14 cellular contexts compared by ENCODE assay signal in the genomic region with DNA sequence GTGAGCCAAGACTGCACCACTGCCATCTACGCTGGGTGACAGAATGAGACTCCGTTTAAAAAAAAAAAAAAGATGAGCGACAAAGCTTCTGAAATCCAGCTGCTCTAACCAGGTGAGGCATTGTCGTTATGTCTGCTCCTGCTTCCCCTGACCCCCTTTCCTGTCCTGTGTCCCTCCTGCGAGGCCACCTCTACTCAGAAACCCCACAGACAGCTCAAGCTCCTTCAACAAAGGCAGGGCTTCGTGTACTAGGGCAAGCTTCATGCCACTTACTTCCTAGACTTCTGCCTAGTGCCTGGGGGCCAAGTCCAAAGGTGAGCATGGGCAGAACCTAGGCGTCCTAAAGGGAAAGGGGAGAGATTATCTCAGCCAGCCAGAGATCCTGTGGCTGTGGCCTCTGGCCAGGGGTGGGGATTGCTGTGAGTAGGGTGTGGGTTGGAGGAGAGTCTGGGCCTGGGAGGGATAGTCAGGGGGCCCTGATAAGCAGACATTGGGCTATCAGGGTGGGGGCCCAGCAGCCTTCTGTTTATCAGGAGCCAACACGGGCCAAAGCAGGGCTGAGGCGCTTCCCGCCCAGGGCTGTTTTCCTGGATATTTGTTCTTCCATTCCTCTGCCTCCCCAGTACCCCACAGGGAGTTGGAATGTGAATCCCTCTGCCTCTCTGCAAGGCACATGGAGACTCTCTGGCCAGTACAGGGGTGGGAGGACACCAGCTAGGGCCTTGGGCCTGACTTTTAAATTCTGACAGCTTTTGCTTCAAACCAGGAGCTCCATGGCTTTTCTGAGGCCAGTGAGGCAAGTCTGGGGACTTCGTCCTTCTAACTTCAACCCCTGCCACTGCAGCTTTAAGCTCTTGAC. TPM values are rescaled to one million over a fixed set of nuclear protein-coding genes. Genes with fewer than 3 reads are reported as not detected.
A peak's percentile ranks its signal among the peaks of the same experiment; 100 is the strongest.
DNase-seq lines count a peak whose midpoint lies in the region; ATAC-seq and TF ChIP-seq lines count a peak whose summit lies in the region.
"Had no signal": no experiment of that assay in that cellular context is flagged by ENCODE, and none has a peak within 500 bp of the region (broad histone marks: within the 10 kb centered on the region; RNA-seq: fewer than 3 reads in every experiment).

No MANE protein-coding gene starts in this region.

- no peaks in the 10 kb centered on the region for H3K27me3 Mint-ChIP-seq in activated B cell treated with CpG ODN at 0.5 μM for 24 hours
- H3K27me3 Mint-ChIP-seq in activated naive CD8-positive, alpha-beta T cell treated with anti-CD3 and anti-CD28 coated beads for 36 hours = no peaks in the 10 kb centered on the region

- CTCF ChIA-PET in activated B cell treated with CpG ODN at 0.5 μM for 24 hours (lab: Charles Lee) = interaction anchor here (0.9 to 1.8 kb wide), 4 partner anchors 33 to 138 kb away, joined by 3 to 5 read pairs (median 4); partner anchors contain the start of genes DHRS13, FLOT2 and TLCD1

- H3K27ac ChIP-seq in heart right ventricle = no peak overlapping the region
- no peak overlapping the region for H3K27ac ChIP-seq in left ventricle myocardium inferior (replicated peaks)
- H3K27ac ChIP-seq in right lobe of liver = no peak overlapping the region
- no peak overlapping the region for H3K27ac ChIP-seq in aorta (ENCODE audit: low read depth in 1 of 2, low read length in 2 of 2)
- H3K27ac ChIP-seq: breast epithelium, neutrophil, testis had no signal

- intact Hi-C loops in heart right ventricle (cut with DNase I) (loop anchor here in 1 of 10 donors (10.0 kb wide), 1 partner anchor 100 kb away; no protein-coding TSS in a partner anchor), left ventricle myocardium inferior (cut with micrococcal nuclease) (no loop called here), activated B cell treated with CpG ODN at 0.5 μM for 24 hours (cut with micrococcal nuclease) (no loop called here), right lobe of liver (cut with DNase I) (no loop called here), aorta (cut with DNase I) (no loop called here)

- H3K9me3 Mint-ChIP-seq in activated B cell treated with CpG ODN at 0.5 μM for 24 hours = no peaks in the 10 kb centered on the region
- no peaks in the 10 kb centered on the region for H3K9me3 Mint-ChIP-seq in activated naive CD8-positive, alpha-beta T cell treated with anti-CD3 and anti-CD28 coated beads for 36 hours

- 72 to 76% methylated on average over 11 of the region's 11 CpGs for WGBS in heart right ventricle, 2 donors
- 71% methylated on average over 6 of the region's 11 CpGs for WGBS in right lobe of liver (ENCODE audit: insufficient coverage, low coverage, low lambda C conversion rate, missing lambda C conversion rate)
- 84% methylated on average over 11 of the region's 11 CpGs for WGBS in aorta, 2 donors

- H3K36me3 ChIP-seq in heart right ventricle (peaks cover 0 to 22% (median 6%) of the 10 kb centered on the region in 9 donors), left ventricle myocardium inferior (peaks cover 9% of the 10 kb centered on the region), right lobe of liver (peaks cover 0 to 7% (median 0%) of the 10 kb centered on the region in 4 donors), aorta (ENCODE audit: control insufficient read depth in 1 of 2, insufficient read depth in 2 of 2, low read length in 1 of 2) (peaks cover 0 to 2% of the 10 kb centered on the region in 2 donors)

- H3K4me1 ChIP-seq in heart right ventricle (no peaks in the 10 kb centered on the region), left ventricle myocardium inferior (no peaks in the 10 kb centered on the region), right lobe of liver (no peaks in the 10 kb centered on the region), aorta (ENCODE audit: control insufficient read depth in 1 of 2, insufficient read depth in 2 of 2, low read length in 2 of 2) (no peaks in the 10 kb centered on the region)
- H3K4me1 ChIP-seq: breast epithelium, testis had no signal

- H3K4me1 Mint-ChIP-seq in activated B cell treated with CpG ODN at 0.5 μM for 24 hours = peaks cover 14% of the 10 kb centered on the region
- no peaks in the 10 kb centered on the region for H3K4me1 Mint-ChIP-seq in activated naive CD8-positive, alpha-beta T cell treated with anti-CD3 and anti-CD28 coated beads for 36 hours

- H3K4me3 ChIP-seq in heart right ventricle (no peak overlapping the region), left ventricle myocardium inferior (no peak overlapping the region), right lobe of liver (no peak overlapping the region), aorta (ENCODE audit: low read length in 2 of 2) (no peak overlapping the region)
- H3K4me3 ChIP-seq: breast epithelium, testis had no signal

- H3K4me3 Mint-ChIP-seq in activated B cell treated with CpG ODN at 0.5 μM for 24 hours = no peak overlapping the region
- no peak overlapping the region for H3K4me3 Mint-ChIP-seq in activated naive CD8-positive, alpha-beta T cell treated with anti-CD3 and anti-CD28 coated beads for 36 hours

- peaks cover 11% of the 10 kb centered on the region for H3K36me3 Mint-ChIP-seq in activated B cell treated with CpG ODN at 0.5 μM for 24 hours (ENCODE audit: low read depth)
- H3K36me3 Mint-ChIP-seq in activated naive CD8-positive, alpha-beta T cell treated with anti-CD3 and anti-CD28 coated beads for 36 hours = peaks cover 4% of the 10 kb centered on the region

- DNase-seq in heart right ventricle = no peak
- DNase-seq in left ventricle myocardium inferior = no peak
- DNase-seq in activated B cell treated with CpG ODN at 0.5 μM for 24 hours = no peak
- DNase-seq in right lobe of liver = peak in 1 of 3 donors; percentile 40
- DNase-seq in aorta = no peak
- DNase-seq in Ammon's horn (ENCODE audit: low spot score) = no peak
- no peak for DNase-seq in dermis blood vessel endothelial cell
- no peak for DNase-seq in activated naive CD8-positive, alpha-beta T cell treated with anti-CD3 and anti-CD28 coated beads for 36 hours
- DNase-seq: activated CD8-positive, alpha-beta memory T cell treated with anti-CD3 and anti-CD28 coated beads for 24 hours; NCI-H1436 treated with DMSO at 0.1 percent for 48 hours; stimulated activated CD4-positive, alpha-beta T cell treated with anti-CD3 and anti-CD28 coated beads, Interleukin-12 subunit alpha, Interleukin-12 subunit beta, amount 100 ng/mL, for 4 hours; testis had no signal

- no peak for TF ChIP-seq POLR2A in right lobe of liver (IDR thresholded peaks at IDR 0.05)

- H3K27ac Mint-ChIP-seq in activated B cell treated with CpG ODN at 0.5 μM for 24 hours = peak overlapping the region; percentile 76
- no peak overlapping the region for H3K27ac Mint-ChIP-seq in activated naive CD8-positive, alpha-beta T cell treated with anti-CD3 and anti-CD28 coated beads for 36 hours

- POLR2A ChIA-PET in activated B cell treated with CpG ODN at 0.5 μM for 24 hours (lab: Charles Lee) = interaction anchor here (0.6 to 1.9 kb wide), 11 partner anchors 10 to 1274 kb away, joined by 3 to 13 read pairs (median 4); partner anchors contain the start of genes ERAL1, FAM222B, FLOT2 and PHF12

- H3K27me3 ChIP-seq in heart right ventricle (no peaks in the 10 kb centered on the region), left ventricle myocardium inferior (ENCODE audit: low read depth) (no peaks in the 10 kb centered on the region), right lobe of liver (no peaks in the 10 kb centered on the region), aorta (ENCODE audit: control insufficient read depth in 1 of 2, insufficient read depth in 2 of 2, low read length in 1 of 2) (no peaks in the 10 kb centered on the region)
- H3K27me3 ChIP-seq: breast epithelium, neutrophil, testis had no signal

- no peak for TF ChIP-seq CTCF in heart right ventricle (IDR thresholded peaks at IDR 0.05)
- TF ChIP-seq CTCF in left ventricle myocardium inferior (IDR thresholded peaks at IDR 0.05; ENCODE audit: borderline replicate concordance) = no peak
- no peak for TF ChIP-seq CTCF in activated B cell treated with CpG ODN at 0.5 μM for 24 hours (IDR thresholded peaks at IDR 0.05)
- TF ChIP-seq CTCF in right lobe of liver (IDR thresholded peaks at IDR 0.05) = no peak

- ATAC-seq in heart right ventricle = peak in 5 of 8 donors; percentile 20 to 54 (median 46)
- peak; percentile 30 for ATAC-seq in activated B cell treated with CpG ODN at 0.5 μM for 24 hours (ENCODE audit: low read depth)
- ATAC-seq in right lobe of liver = peak; percentile 27 to 55 (median 40)
- peak; percentile 50 for ATAC-seq in aorta (ENCODE audit: low FRiP score)

- H3K9me3 ChIP-seq in heart right ventricle = no peaks in the 10 kb centered on the region
- H3K9me3 ChIP-seq in left ventricle myocardium inferior (replicated peaks) = no peaks in the 10 kb centered on the region
- H3K9me3 ChIP-seq in right lobe of liver = no peaks in the 10 kb centered on the region
- H3K9me3 ChIP-seq in aorta (ENCODE audit: control insufficient read depth, low read length) = no peaks in the 10 kb centered on the region
- H3K9me3 ChIP-seq: breast epithelium, neutrophil, testis had no signal

RNA-seq across cellular contexts. Expression of gene ERAL1, which starts 10.4 kb away (rescaled TPM):
- total RNA-seq in heart right ventricle (10 to 100 TPM; 34.2 to 41.6 (median 39.2) TPM), left ventricle myocardium inferior (35.4 TPM), activated B cell treated with CpG ODN at 0.5 μM for 24 hours (47.6 and 49.2 TPM in 2 replicates), right lobe of liver (10 to 100 TPM; 21.6 to 47.1 (median 23.4) TPM), aorta (10 to 100 TPM; 17.1 to 20.0 TPM), dermis blood vessel endothelial cell (37.8 and 49.1 TPM in 2 replicates)
- polyA plus RNA-seq in heart right ventricle (10 to 100 TPM; 32.3 to 48.2 TPM), aorta (10 to 100 TPM; 16.7 to 21.5 TPM)
- total RNA-seq in activated naive CD8-positive, alpha-beta T cell treated with anti-CD3 and anti-CD28 coated beads for 36 hours = 10 to 100 TPM; 77.6 to 80.4 TPM

RNA-seq across cellular contexts. Expression of gene FAM222B, which starts 22.6 kb away (rescaled TPM):
- total RNA-seq in heart right ventricle (10 to 100 TPM; 13.2 to 19.4 (median 16.0) TPM), left ventricle myocardium inferior (17.5 TPM), activated B cell treated with CpG ODN at 0.5 μM for 24 hours (15.6 and 16.0 TPM in 2 replicates), right lobe of liver (10 to 100 TPM in 1 of 6 experiments, 1 to 10 TPM in 5; 5.8 to 12.0 (median 8.8) TPM), aorta (10 to 100 TPM; 18.4 to 18.7 TPM), dermis blood vessel endothelial cell (9.5 and 14.6 TPM in 2 replicates)
- polyA plus RNA-seq in heart right ventricle (10 to 100 TPM in 1 of 2 donors, 1 to 10 TPM in 1; 8.7 to 13.2 TPM), aorta (1 to 10 TPM; 3.6 to 4.6 TPM)
- 10 to 100 TPM; 13.9 to 14.2 TPM for total RNA-seq in activated naive CD8-positive, alpha-beta T cell treated with anti-CD3 and anti-CD28 coated beads for 36 hours

RNA-seq across cellular contexts. Expression of gene FLOT2, which starts 32.3 kb away (rescaled TPM):
- total RNA-seq in heart right ventricle = 100 to 1,000 TPM in 3 of 10 donors, 10 to 100 TPM in 7; 82.8 to 159 (median 90.7) TPM
- 10 to 100 TPM; 38.3 to 51.6 TPM for polyA plus RNA-seq in heart right ventricle
- 84.2 TPM for total RNA-seq in left ventricle myocardium inferior
- 303 and 321 TPM in 2 replicates for total RNA-seq in activated B cell treated with CpG ODN at 0.5 μM for 24 hours
- 100 to 1,000 TPM in 1 of 6 experiments, 10 to 100 TPM in 5; 64.9 to 131 (median 82.8) TPM for total RNA-seq in right lobe of liver
- 100 to 1,000 TPM in 1 of 2 donors, 10 to 100 TPM in 1; 99.1 to 108 TPM for total RNA-seq in aorta
- polyA plus RNA-seq in aorta = 10 to 100 TPM; 51.8 to 58.3 TPM
- total RNA-seq in dermis blood vessel endothelial cell = 130 and 195 TPM in 2 replicates
- 10 to 100 TPM; 56.2 to 65.2 TPM for total RNA-seq in activated naive CD8-positive, alpha-beta T cell treated with anti-CD3 and anti-CD28 coated beads for 36 hours

RNA-seq across cellular contexts. Expression of gene DHRS13, which starts 37.7 kb away (rescaled TPM):
- total RNA-seq in heart right ventricle (1 to 10 TPM; 1.1 to 5.6 (median 2.2) TPM), left ventricle myocardium inferior (3.1 TPM), activated B cell treated with CpG ODN at 0.5 μM for 24 hours (32.0 and 39.6 TPM in 2 replicates), right lobe of liver (10 to 100 TPM in 3 of 6 experiments, 1 to 10 TPM in 3; 3.4 to 27.4 (median 8.8) TPM), aorta (1 to 10 TPM; 4.3 to 6.1 TPM), dermis blood vessel endothelial cell (18.7 and 20.5 TPM in 2 replicates)
- polyA plus RNA-seq in heart right ventricle (1 to 10 TPM; 5.4 to 5.5 TPM), aorta (1 to 10 TPM in 1 of 2 donors, under 1 TPM in 1; 0.75 to 2.7 TPM)
- total RNA-seq in activated naive CD8-positive, alpha-beta T cell treated with anti-CD3 and anti-CD28 coated beads for 36 hours = 10 to 100 TPM; 31.8 to 34.1 TPM
